ENCODE assay signal across 8 cellular contexts in the genomic region with DNA sequence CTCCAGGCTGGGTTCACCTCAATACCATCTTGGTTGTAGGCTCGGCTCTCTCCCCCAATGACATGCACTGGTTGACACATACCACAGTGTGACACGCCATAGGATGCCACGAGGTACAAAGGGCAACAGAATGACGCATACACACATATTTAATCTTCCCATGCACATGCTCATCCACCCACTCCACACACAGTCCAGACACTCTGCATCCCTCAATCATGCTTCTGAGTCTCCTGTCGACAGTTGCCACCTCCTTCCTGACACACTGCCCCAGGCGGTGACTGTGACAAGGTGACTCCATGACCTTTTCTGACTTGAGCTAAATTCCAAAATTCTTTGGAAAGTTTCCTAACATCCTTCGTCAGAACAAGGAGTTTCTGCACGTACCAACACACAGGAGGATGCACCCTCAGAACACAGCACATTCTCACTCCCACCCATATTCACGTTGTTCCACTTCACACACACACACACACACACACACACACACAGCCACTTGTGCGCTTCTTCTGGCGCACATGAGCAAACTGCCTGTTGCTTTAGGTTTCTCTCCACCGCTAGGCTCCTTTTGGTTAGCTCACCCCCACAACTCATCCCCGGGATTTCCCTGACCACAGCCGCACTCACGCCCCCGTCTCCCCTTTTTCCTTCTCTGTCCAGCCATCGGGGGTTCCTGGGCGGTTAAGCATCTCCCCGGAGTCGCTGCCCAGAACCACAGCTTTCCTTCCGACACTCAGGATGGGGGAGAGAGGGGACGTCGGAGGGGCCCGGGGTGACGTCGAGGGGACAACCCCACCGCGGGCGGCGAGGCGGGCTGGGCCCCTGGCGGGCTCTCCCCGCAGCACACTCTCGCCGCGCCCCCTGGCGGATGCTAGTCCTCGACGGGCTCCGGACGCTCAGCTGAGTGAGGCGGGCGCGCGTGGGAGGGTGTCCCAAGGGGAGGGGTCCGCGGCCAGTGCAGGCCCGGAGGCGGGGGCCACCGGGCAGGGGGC. TPM values are rescaled to one million over a fixed set of nuclear protein-coding genes. Genes with fewer than 3 reads are reported as not detected.
DNase-seq lines count a peak whose midpoint lies in the region; ATAC-seq lines count a peak whose summit lies in the region.

No MANE protein-coding gene starts in this region.

- DNase-seq in RPMI7951 (ENCODE audit: low read depth): peak; percentile 61
- peak; percentile 81 for DNase-seq in activated gamma-delta T cell treated with Interleukin-2 at 50 U/mL for 16 hours
- DNase-seq in left cardiac atrium: peak; percentile 81
- DNase-seq in stimulated activated CD4-positive, alpha-beta T cell treated with anti-CD3 and anti-CD28 coated beads, Interleukin-1b, Interleukin-23, amount 100 ng/mL, for 1 hour (ENCODE audit: low read depth in 2 of 2): peak; percentile 57 to 74
- no peak for DNase-seq in NCI-H510A (lab: John Stamatoyannopoulos, UW)

- intact Hi-C loops in left cardiac atrium (cut with DNase I): no loop called here

- ATAC-seq in HG02642 (IDR thresholded peaks at IDR 0.05; ENCODE audit: poor library complexity, unreplicated experiment): peak; percentile 62
- ATAC-seq in left cardiac atrium: peak; percentile 45 to 47
- no peak for ATAC-seq in HG03565 (IDR thresholded peaks at IDR 0.05; ENCODE audit: unreplicated experiment)

- no peaks in the 10 kb centered on the region for H3K4me1 ChIP-seq in ES-I3 (ENCODE audit: insufficient read depth, low read length)

- H3K9me3 ChIP-seq in ES-I3 (ENCODE audit: control insufficient read depth, insufficient read depth, low read length): no peaks in the 10 kb centered on the region

- H3K36me3 ChIP-seq in ES-I3 (ENCODE audit: insufficient read depth, low read length): no peaks in the 10 kb centered on the region

- peak overlapping the region; percentile 44; the same call in 1 of the 2 replicates for H3K9ac ChIP-seq in ES-I3 (ENCODE audit: low read depth, low read length)

RNA-seq across cellular contexts. Expression of gene WNT1, which starts 0.5 kb away (rescaled TPM):
- total RNA-seq in RPMI7951 (2014; rRNA removed; shearing (Covaris generic)): not detected in 2 replicates
- total RNA-seq in left cardiac atrium: not detected

RNA-seq across cellular contexts. Expression of gene WNT10B, which starts 6.1 kb away (rescaled TPM):
- total RNA-seq in RPMI7951 (2014; rRNA removed; shearing (Covaris generic)): 0.29 TPM in 1 of 2 replicates, not detected in the other
- 1 to 10 TPM in 1 of 2 donors, under 1 TPM in 1; 0.65 to 1.0 TPM for total RNA-seq in left cardiac atrium

RNA-seq across cellular contexts. Expression of gene ARF3, which starts 20.3 kb away (rescaled TPM):
- 47.8 and 57.1 TPM in 2 replicates for total RNA-seq in RPMI7951 (2014; rRNA removed; shearing (Covaris generic))
- 10 to 100 TPM; 72.2 to 90.5 TPM for total RNA-seq in left cardiac atrium

RNA-seq across cellular contexts. Expression of gene DDN, which starts 21.6 kb away (rescaled TPM):
- total RNA-seq in RPMI7951 (2014; rRNA removed; shearing (Covaris generic)): not detected in 2 replicates
- under 1 TPM; 0.29 to 0.84 TPM for total RNA-seq in left cardiac atrium

RNA-seq across cellular contexts. Expression of gene PRKAG1, which starts 41.0 kb away (rescaled TPM):
- total RNA-seq in RPMI7951 (2014; rRNA removed; shearing (Covaris generic)): 81.3 and 89.6 TPM in 2 replicates
- 10 to 100 TPM; 70.2 to 72.2 TPM for total RNA-seq in left cardiac atrium
